ENCODE assay signal across 8 cellular contexts in genomic region chr13:50123862-50124535, GRCh38.
DNase-seq lines count a peak whose midpoint lies in the region; ATAC-seq and TF ChIP-seq lines count a peak whose summit lies in the region.

No MANE protein-coding gene starts in this region.

- DNase-seq in GM04503 (ENCODE audit: low read depth) (peak; percentile 68), HAP-1 (ENCODE audit: low spot score in 2 of 2) (peak in 1 of 2 experiments; percentile 89), MM.1S (peak; percentile 53), SK-N-MC (ENCODE audit: low read depth, low spot score) (no peak), Right ventricle myocardium inferior (ENCODE audit: missing footprints) (no peak), ovary (peak in 1 of 5 donors; percentile 80), ureter (ENCODE audit: low spot score) (peak; percentile 76)
- peak; percentile 92 for DNase-seq in activated naive CD8-positive, alpha-beta T cell treated with anti-CD3 and anti-CD28 coated beads for 36 hours

- 1% methylated on average over 43 to 68 of the region's 69 CpGs for WGBS in ovary, 3 donors

- peaks cover 41% of the 10 kb centered on the region for H3K4me1 Mint-ChIP-seq in activated naive CD8-positive, alpha-beta T cell treated with anti-CD3 and anti-CD28 coated beads for 36 hours

- H3K27me3 ChIP-seq in HAP-1 (ENCODE audit: low read depth): no peaks in the 10 kb centered on the region
- H3K27me3 ChIP-seq in MM.1S (replicated peaks; ENCODE audit: insufficient read depth, low read length): no peaks in the 10 kb centered on the region
- H3K27me3 ChIP-seq in ovary: peaks cover 4% of the 10 kb centered on the region

- peak overlapping the region; percentile 97 for H3K27ac ChIP-seq in MM.1S (ENCODE audit: low read length)
- peak overlapping the region; percentile 85 for H3K27ac ChIP-seq in SK-N-MC
- H3K27ac ChIP-seq in ovary: peak overlapping the region; percentile 70 to 97

- H4K20me1 ChIP-seq in MM.1S (ENCODE audit: insufficient read depth, low read length): no peaks in the 10 kb centered on the region

- no peaks in the 10 kb centered on the region for H3K9me3 ChIP-seq in HAP-1
- no peaks in the 10 kb centered on the region for H3K9me3 ChIP-seq in MM.1S (replicated peaks; ENCODE audit: insufficient read depth, low read length)
- H3K9me3 ChIP-seq in SK-N-MC (ENCODE audit: low read depth, low read length): no peaks in the 10 kb centered on the region
- no peaks in the 10 kb centered on the region for H3K9me3 ChIP-seq in ovary

- H3K4me3 Mint-ChIP-seq in activated naive CD8-positive, alpha-beta T cell treated with anti-CD3 and anti-CD28 coated beads for 36 hours: peak overlapping the region; percentile 82

- no peaks in the 10 kb centered on the region for H3K9me2 ChIP-seq in MM.1S (replicated peaks; ENCODE audit: insufficient read depth, low read length)

- in situ Hi-C loops in HAP-1 (cut with MboI; ENCODE audit: low sequenced_read_pairs): no loop called here

- H3K36me3 ChIP-seq in HAP-1 (replicated peaks): no peaks in the 10 kb centered on the region
- no peaks in the 10 kb centered on the region for H3K36me3 ChIP-seq in MM.1S (replicated peaks; ENCODE audit: insufficient read depth, low read length)
- H3K36me3 ChIP-seq in SK-N-MC (ENCODE audit: insufficient read depth, low read length): peaks cover 12% of the 10 kb centered on the region; the same call in 1 of the 2 replicates
- H3K36me3 ChIP-seq in ovary: no peaks in the 10 kb centered on the region

- H3F3A ChIP-seq in MM.1S (ENCODE audit: insufficient read depth, low read length): peaks cover 13% of the 10 kb centered on the region

- H2AFZ ChIP-seq in MM.1S (ENCODE audit: low read length): no peak overlapping the region

- H3K36me3 Mint-ChIP-seq in activated naive CD8-positive, alpha-beta T cell treated with anti-CD3 and anti-CD28 coated beads for 36 hours: peaks cover 13% of the 10 kb centered on the region

- H3K27me3 Mint-ChIP-seq in activated naive CD8-positive, alpha-beta T cell treated with anti-CD3 and anti-CD28 coated beads for 36 hours: peaks cover 32% of the 10 kb centered on the region

- peak overlapping the region; percentile 89 for H3K27ac Mint-ChIP-seq in activated naive CD8-positive, alpha-beta T cell treated with anti-CD3 and anti-CD28 coated beads for 36 hours

- intact Hi-C loops in Right ventricle myocardium inferior (cut with DNase I) (loop anchor here (2.0 to 10.0 kb wide), 5 partner anchors 41 to 681 kb away; partner anchors contain the start of gene TRIM13), ovary (cut with DNase I) (loop anchor here in 2 of 4 donors (2.0 to 10.0 kb wide), 4 partner anchors 42 to 1461 kb away; partner anchors contain the start of genes TRIM13 (in 1 of the 2) and WDFY2 (in 1 of the 2))

- H3K4me2 ChIP-seq in MM.1S (ENCODE audit: low read depth, low read length): peak overlapping the region; percentile 77

- TF ChIP-seq EP300 in ovary (IDR thresholded peaks at IDR 0.05): peak; percentile 34

- ATAC-seq in Right ventricle myocardium inferior: peak; percentile 92

- no peak for TF ChIP-seq CTCF in MM.1S (IDR thresholded peaks at IDR 0.05; ENCODE audit: low read length)
- TF ChIP-seq CTCF in ovary (IDR thresholded peaks at IDR 0.05): peak in 2 of 3 donors; percentile 11 to 24

- H3K9ac ChIP-seq in MM.1S (ENCODE audit: low read length) (peak overlapping the region; percentile 82), SK-N-MC (ENCODE audit: insufficient read length) (peak overlapping the region; percentile 92)

- peak; percentile 82 for TF ChIP-seq POLR2A in ovary (IDR thresholded peaks at IDR 0.05)

- peaks cover 20% of the 10 kb centered on the region for H3K4me1 ChIP-seq in HAP-1
- H3K4me1 ChIP-seq in MM.1S (ENCODE audit: low read length): peaks cover 30% of the 10 kb centered on the region
- H3K4me1 ChIP-seq in ovary (ENCODE audit: insufficient read depth): peaks cover 2% of the 10 kb centered on the region

- peak overlapping the region; percentile 90 for H3K4me3 ChIP-seq in HAP-1
- peak overlapping the region; percentile 77 for H3K4me3 ChIP-seq in MM.1S (ENCODE audit: low read length)
- H3K4me3 ChIP-seq in SK-N-MC: peak overlapping the region; percentile 77
- peak overlapping the region; percentile 83 for H3K4me3 ChIP-seq in ovary

- peaks cover 2% of the 10 kb centered on the region for H3K9me3 Mint-ChIP-seq in activated naive CD8-positive, alpha-beta T cell treated with anti-CD3 and anti-CD28 coated beads for 36 hours

- H3K79me2 ChIP-seq in MM.1S (ENCODE audit: low read length): peaks cover 44% of the 10 kb centered on the region

Comparison
In these comparisons a context has a peak if more than half of its experiments do, and no peak if none do; other contexts are left out.
1. DNase-seq: peak in GM04503 (single experiment), MM.1S (single experiment), activated naive CD8-positive, alpha-beta T cell treated with anti-CD3 and anti-CD28 coated beads for 36 hours (single experiment) and ureter (single experiment); none in SK-N-MC (single experiment) and Right ventricle myocardium inferior (single experiment).
2. Peak in every context shown above with its lines, with median percentiles within 50 percentile points of each other: H3K4me3 ChIP-seq and H3K27ac ChIP-seq.